ENCODE assay signal across 1 cellular context in genomic region chrX:154483325-154483724, GRCh38.
TF ChIP-seq lines count a peak whose summit lies in the region.

No MANE protein-coding gene starts in this region.

TF ChIP-seq in IMR-90, 13 proteins besides CTCF, POLR2A, EP300 and RAD21:
- TF ChIP-seq ELK1 (IDR thresholded peaks at IDR 0.05; ENCODE audit: borderline replicate concordance, low read depth, low read length) (no peak), CHD1 (IDR thresholded peaks at IDR 0.05; ENCODE audit: low read depth, low read length) (no peak), RFX5 (IDR thresholded peaks at IDR 0.05; ENCODE audit: low read depth, low read length) (no peak), NFE2L2 (IDR thresholded peaks at IDR 0.05; ENCODE audit: low read depth, low read length) (no peak), RCOR1 (IDR thresholded peaks at IDR 0.05; ENCODE audit: insufficient replicate concordance, low read length) (no peak), CEBPB (IDR thresholded peaks at IDR 0.05; ENCODE audit: low read depth, low read length) (no peak), USF2 (IDR thresholded peaks at IDR 0.05; ENCODE audit: low read depth, low read length) (no peak), SMC3 (IDR thresholded peaks at IDR 0.05; ENCODE audit: low read depth, low read length) (no peak), MAFK (IDR thresholded peaks at IDR 0.05; ENCODE audit: low read depth, low read length) (no peak), FOS (IDR thresholded peaks at IDR 0.05; ENCODE audit: low read depth, low read length) (no peak), MAZ (IDR thresholded peaks at IDR 0.05; ENCODE audit: borderline replicate concordance, low read depth, low read length) (no peak), BHLHE40 (IDR thresholded peaks at IDR 0.05; ENCODE audit: low read depth, low read length) (no peak), MXI1 (IDR thresholded peaks at IDR 0.05; ENCODE audit: borderline replicate concordance, low read depth, low read length) (no peak)
